1 cellular context compared by ENCODE assay signal in the genomic region with DNA sequence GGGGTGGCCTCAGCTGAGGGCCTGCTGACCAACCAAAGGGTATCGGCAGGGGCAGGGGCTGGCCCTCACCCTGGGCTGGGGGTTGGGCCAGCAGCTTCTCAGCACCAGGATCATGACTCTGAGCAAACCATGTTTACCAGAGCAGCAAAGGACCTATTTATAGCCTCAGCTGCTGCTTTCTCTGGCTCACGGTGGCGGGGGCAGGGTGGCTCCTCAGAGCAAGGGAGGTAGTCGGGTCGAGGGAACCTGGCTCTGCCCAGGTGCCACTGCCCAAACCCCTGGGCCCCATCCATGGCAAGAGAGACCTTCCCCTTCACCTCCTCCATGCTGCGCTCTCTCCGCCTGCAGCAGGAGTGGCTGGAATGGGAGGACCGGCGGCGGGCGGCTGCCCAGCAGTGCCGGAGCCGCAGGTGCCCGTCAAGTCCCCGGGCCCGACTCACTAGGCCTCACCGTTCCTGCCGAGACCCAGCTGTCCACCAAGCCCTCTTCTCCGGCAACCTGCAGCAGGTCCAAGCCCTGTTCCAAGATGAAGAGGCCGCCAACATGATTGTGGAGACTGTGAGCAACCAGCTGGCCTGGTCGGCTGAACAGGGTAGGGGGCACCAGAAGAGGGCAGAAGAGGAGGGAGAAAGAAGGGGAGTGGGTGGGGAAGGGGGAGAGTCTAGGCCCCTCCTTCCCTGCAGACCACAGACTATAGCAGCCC.
TF ChIP-seq lines count a peak whose summit lies in the region.

A gene with protein sequence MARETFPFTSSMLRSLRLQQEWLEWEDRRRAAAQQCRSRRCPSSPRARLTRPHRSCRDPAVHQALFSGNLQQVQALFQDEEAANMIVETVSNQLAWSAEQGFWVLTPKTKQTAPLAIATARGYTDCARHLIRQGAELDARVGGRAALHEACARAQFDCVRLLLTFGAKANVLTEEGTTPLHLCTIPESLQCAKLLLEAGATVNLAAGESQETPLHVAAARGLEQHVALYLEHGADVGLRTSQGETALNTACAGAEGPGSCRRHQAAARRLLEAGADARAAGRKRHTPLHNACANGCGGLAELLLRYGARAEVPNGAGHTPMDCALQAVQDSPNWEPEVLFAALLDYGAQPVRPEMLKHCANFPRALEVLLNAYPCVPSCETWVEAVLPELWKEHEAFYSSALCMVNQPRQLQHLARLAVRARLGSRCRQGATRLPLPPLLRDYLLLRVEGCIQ (plus strand): TSS at position 206 of the 703 bp plus-strand sequence. CDS start 86 bp downstream, at position 292.

TF ChIP-seq in HepG2, 621 proteins besides CTCF, POLR2A, EP300 and RAD21 (continued from another document and continues in another):
- TF ChIP-seq ZNF781 (CRISPR knock-in tag; IDR thresholded peaks at IDR 0.05; ENCODE audit: borderline replicate concordance, not compliant biosample characterization) (peak; percentile 29), CBX5 (CRISPR knock-in tag; IDR thresholded peaks at IDR 0.05; ENCODE audit: borderline replicate concordance) (no peak), NFE2L2 (IDR thresholded peaks at IDR 0.05; ENCODE audit: low read length) (no peak), MAF1 (CRISPR knock-in tag; IDR thresholded peaks at IDR 0.05; ENCODE audit: borderline replicate concordance) (no peak), ZKSCAN1 (IDR thresholded peaks at IDR 0.05; ENCODE audit: low read length) (no peak), NFATC3 (CRISPR knock-in tag; IDR thresholded peaks at IDR 0.05) (no peak), SOX13 (IDR thresholded peaks at IDR 0.05) (no peak), SOX13 (CRISPR knock-in tag; conservative IDR thresholded peaks at IDR 0.05 in 1 of 2, IDR thresholded peaks at IDR 0.05 in 1 of 2) (no peak), ZNF253 (CRISPR knock-in tag; IDR thresholded peaks at IDR 0.05; ENCODE audit: borderline replicate concordance) (no peak), SP1 (IDR thresholded peaks at IDR 0.05) (no peak), SP1 (CRISPR knock-in tag; IDR thresholded peaks at IDR 0.05) (no peak), EZH2 (conservative IDR thresholded peaks at IDR 0.05; ENCODE audit: low read depth, low read length) (no peak), TARDBP (CRISPR knock-in tag; IDR thresholded peaks at IDR 0.05) (no peak), ZNF329 (CRISPR knock-in tag; IDR thresholded peaks at IDR 0.05; ENCODE audit: low read depth) (no peak), ZNF451 (CRISPR knock-in tag; IDR thresholded peaks at IDR 0.05) (0 out of 2 replicates have a peak, but pooled peaks have one; percentile 14), ZNF724P (CRISPR knock-in tag; IDR thresholded peaks at IDR 0.05; ENCODE audit: borderline replicate concordance) (no peak), ZNF224 (CRISPR knock-in tag; IDR thresholded peaks at IDR 0.05) (0 out of 2 replicates have a peak, but pooled peaks have one; percentile 56), ZNF782 (CRISPR knock-in tag; IDR thresholded peaks at IDR 0.05; ENCODE audit: borderline replicate concordance) (no peak), BCL6 (CRISPR knock-in tag; IDR thresholded peaks at IDR 0.05) (0 out of 2 replicates have a peak, but pooled peaks have one; percentile 6), ZNF792 (CRISPR knock-in tag; IDR thresholded peaks at IDR 0.05) (0 out of 2 replicates have a peak, but pooled peaks have one; percentile 18), ZNF850 (CRISPR knock-in tag; conservative IDR thresholded peaks at IDR 0.05) (no peak)
- TF ChIP-seq, protein P1, sequence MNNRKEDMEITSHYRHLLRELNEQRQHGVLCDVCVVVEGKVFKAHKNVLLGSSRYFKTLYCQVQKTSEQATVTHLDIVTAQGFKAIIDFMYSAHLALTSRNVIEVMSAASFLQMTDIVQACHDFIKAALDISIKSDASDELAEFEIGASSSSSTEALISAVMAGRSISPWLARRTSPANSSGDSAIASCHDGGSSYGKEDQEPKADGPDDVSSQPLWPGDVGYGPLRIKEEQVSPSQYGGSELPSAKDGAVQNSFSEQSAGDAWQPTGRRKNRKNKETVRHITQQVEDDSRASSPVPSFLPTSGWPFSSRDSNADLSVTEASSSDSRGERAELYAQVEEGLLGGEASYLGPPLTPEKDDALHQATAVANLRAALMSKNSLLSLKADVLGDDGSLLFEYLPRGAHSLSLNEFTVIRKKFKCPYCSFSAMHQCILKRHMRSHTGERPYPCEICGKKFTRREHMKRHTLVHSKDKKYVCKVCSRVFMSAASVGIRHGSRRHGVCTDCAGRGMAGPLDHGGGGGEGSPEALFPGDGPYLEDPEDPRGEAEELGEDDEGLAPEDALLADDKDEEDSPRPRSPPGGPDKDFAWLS (CRISPR knock-in tag; IDR thresholded peaks at IDR 0.05; ENCODE audit: borderline replicate concordance), result no peak
- TF ChIP-seq, protein P2, sequence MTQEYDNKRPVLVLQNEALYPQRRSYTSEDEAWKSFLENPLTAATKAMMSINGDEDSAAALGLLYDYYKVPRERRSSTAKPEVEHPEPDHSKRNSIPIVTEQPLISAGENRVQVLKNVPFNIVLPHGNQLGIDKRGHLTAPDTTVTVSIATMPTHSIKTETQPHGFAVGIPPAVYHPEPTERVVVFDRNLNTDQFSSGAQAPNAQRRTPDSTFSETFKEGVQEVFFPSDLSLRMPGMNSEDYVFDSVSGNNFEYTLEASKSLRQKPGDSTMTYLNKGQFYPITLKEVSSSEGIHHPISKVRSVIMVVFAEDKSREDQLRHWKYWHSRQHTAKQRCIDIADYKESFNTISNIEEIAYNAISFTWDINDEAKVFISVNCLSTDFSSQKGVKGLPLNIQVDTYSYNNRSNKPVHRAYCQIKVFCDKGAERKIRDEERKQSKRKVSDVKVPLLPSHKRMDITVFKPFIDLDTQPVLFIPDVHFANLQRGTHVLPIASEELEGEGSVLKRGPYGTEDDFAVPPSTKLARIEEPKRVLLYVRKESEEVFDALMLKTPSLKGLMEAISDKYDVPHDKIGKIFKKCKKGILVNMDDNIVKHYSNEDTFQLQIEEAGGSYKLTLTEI (CRISPR knock-in tag; conservative IDR thresholded peaks at IDR 0.05), result no peak
- TF ChIP-seq, protein P3, sequence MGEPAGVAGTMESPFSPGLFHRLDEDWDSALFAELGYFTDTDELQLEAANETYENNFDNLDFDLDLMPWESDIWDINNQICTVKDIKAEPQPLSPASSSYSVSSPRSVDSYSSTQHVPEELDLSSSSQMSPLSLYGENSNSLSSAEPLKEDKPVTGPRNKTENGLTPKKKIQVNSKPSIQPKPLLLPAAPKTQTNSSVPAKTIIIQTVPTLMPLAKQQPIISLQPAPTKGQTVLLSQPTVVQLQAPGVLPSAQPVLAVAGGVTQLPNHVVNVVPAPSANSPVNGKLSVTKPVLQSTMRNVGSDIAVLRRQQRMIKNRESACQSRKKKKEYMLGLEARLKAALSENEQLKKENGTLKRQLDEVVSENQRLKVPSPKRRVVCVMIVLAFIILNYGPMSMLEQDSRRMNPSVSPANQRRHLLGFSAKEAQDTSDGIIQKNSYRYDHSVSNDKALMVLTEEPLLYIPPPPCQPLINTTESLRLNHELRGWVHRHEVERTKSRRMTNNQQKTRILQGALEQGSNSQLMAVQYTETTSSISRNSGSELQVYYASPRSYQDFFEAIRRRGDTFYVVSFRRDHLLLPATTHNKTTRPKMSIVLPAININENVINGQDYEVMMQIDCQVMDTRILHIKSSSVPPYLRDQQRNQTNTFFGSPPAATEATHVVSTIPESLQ (CRISPR knock-in tag; conservative IDR thresholded peaks at IDR 0.05), result no peak
- TF ChIP-seq, protein P4, sequence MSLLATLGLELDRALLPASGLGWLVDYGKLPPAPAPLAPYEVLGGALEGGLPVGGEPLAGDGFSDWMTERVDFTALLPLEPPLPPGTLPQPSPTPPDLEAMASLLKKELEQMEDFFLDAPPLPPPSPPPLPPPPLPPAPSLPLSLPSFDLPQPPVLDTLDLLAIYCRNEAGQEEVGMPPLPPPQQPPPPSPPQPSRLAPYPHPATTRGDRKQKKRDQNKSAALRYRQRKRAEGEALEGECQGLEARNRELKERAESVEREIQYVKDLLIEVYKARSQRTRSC (CRISPR knock-in tag; IDR thresholded peaks at IDR 0.05; ENCODE audit: low read depth), result no peak
- TF ChIP-seq, protein P5, sequence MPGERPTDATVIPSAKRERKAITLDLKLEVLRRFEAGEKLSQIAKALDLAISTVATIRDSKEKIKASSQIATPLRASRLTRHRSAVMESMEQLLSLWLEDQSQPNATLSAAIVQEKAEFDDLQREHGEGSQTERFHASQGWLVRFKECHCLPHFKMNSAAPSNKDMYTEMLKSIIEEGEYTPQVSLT (CRISPR knock-in tag; IDR thresholded peaks at IDR 0.05; ENCODE audit: borderline replicate concordance, low read depth), result no peak
- TF ChIP-seq, protein P6, sequence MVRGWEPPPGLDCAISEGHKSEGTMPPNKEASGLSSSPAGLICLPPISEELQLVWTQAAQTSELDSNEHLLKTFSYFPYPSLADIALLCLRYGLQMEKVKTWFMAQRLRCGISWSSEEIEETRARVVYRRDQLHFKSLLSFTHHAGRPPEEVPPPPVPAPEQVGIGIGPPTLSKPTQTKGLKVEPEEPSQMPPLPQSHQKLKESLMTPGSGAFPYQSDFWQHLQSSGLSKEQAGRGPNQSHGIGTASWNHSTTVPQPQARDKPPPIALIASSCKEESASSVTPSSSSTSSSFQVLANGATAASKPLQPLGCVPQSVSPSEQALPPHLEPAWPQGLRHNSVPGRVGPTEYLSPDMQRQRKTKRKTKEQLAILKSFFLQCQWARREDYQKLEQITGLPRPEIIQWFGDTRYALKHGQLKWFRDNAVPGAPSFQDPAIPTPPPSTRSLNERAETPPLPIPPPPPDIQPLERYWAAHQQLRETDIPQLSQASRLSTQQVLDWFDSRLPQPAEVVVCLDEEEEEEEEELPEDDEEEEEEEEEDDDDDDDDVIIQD (CRISPR knock-in tag; IDR thresholded peaks at IDR 0.05; ENCODE audit: low read depth), result no peak
- TF ChIP-seq, protein P7, sequence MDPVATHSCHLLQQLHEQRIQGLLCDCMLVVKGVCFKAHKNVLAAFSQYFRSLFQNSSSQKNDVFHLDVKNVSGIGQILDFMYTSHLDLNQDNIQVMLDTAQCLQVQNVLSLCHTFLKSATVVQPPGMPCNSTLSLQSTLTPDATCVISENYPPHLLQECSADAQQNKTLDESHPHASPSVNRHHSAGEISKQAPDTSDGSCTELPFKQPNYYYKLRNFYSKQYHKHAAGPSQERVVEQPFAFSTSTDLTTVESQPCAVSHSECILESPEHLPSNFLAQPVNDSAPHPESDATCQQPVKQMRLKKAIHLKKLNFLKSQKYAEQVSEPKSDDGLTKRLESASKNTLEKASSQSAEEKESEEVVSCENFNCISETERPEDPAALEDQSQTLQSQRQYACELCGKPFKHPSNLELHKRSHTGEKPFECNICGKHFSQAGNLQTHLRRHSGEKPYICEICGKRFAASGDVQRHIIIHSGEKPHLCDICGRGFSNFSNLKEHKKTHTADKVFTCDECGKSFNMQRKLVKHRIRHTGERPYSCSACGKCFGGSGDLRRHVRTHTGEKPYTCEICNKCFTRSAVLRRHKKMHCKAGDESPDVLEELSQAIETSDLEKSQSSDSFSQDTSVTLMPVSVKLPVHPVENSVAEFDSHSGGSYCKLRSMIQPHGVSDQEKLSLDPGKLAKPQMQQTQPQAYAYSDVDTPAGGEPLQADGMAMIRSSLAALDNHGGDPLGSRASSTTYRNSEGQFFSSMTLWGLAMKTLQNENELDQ (CRISPR knock-in tag; IDR thresholded peaks at IDR 0.05; ENCODE audit: borderline replicate concordance), result no peak
- TF ChIP-seq, protein P8, sequence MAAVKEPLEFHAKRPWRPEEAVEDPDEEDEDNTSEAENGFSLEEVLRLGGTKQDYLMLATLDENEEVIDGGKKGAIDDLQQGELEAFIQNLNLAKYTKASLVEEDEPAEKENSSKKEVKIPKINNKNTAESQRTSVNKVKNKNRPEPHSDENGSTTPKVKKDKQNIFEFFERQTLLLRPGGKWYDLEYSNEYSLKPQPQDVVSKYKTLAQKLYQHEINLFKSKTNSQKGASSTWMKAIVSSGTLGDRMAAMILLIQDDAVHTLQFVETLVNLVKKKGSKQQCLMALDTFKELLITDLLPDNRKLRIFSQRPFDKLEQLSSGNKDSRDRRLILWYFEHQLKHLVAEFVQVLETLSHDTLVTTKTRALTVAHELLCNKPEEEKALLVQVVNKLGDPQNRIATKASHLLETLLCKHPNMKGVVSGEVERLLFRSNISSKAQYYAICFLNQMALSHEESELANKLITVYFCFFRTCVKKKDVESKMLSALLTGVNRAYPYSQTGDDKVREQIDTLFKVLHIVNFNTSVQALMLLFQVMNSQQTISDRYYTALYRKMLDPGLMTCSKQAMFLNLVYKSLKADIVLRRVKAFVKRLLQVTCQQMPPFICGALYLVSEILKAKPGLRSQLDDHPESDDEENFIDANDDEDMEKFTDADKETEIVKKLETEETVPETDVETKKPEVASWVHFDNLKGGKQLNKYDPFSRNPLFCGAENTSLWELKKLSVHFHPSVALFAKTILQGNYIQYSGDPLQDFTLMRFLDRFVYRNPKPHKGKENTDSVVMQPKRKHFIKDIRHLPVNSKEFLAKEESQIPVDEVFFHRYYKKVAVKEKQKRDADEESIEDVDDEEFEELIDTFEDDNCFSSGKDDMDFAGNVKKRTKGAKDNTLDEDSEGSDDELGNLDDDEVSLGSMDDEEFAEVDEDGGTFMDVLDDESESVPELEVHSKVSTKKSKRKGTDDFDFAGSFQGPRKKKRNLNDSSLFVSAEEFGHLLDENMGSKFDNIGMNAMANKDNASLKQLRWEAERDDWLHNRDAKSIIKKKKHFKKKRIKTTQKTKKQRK (IDR thresholded peaks at IDR 0.05; ENCODE audit: low read length), result no peak
- TF ChIP-seq, protein P9, sequence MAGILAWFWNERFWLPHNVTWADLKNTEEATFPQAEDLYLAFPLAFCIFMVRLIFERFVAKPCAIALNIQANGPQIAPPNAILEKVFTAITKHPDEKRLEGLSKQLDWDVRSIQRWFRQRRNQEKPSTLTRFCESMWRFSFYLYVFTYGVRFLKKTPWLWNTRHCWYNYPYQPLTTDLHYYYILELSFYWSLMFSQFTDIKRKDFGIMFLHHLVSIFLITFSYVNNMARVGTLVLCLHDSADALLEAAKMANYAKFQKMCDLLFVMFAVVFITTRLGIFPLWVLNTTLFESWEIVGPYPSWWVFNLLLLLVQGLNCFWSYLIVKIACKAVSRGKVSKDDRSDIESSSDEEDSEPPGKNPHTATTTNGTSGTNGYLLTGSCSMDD (CRISPR knock-in tag; IDR thresholded peaks at IDR 0.05), result no peak
